ENCODE assay signal across 10 cellular contexts in genomic region chrX:154717824-154718223, GRCh38. TPM values are rescaled to one million over a fixed set of nuclear protein-coding genes. Genes with fewer than 3 reads are reported as not detected.
DNase-seq lines count a peak whose midpoint lies in the region; ATAC-seq and TF ChIP-seq lines count a peak whose summit lies in the region.
"Had no signal": no experiment of that assay in that cellular context is flagged by ENCODE, and none has a peak within 500 bp of the region (broad histone marks: within the 10 kb centered on the region; RNA-seq: fewer than 3 reads in every experiment).

No MANE protein-coding gene starts in this region.

- no peak overlapping the region for H2AFZ ChIP-seq in osteoblast (ENCODE audit: low read length)

- no peaks in the 10 kb centered on the region for H3K27me3 ChIP-seq in osteoblast (ENCODE audit: insufficient read depth, low read length)

- H3K4me2 ChIP-seq in osteoblast (ENCODE audit: insufficient read depth, low read length), result no peak overlapping the region

- no peaks in the 10 kb centered on the region for H4K20me1 ChIP-seq in osteoblast (ENCODE audit: insufficient read depth, low read length)

- no peak overlapping the region for H3K4me3 ChIP-seq in osteoblast (ENCODE audit: insufficient read depth, low read length)

- peak; percentile 12 for TF ChIP-seq CTCF in osteoblast (IDR thresholded peaks at IDR 0.05; ENCODE audit: extremely low read depth, low read depth, low read length)

- peaks cover 26% of the 10 kb centered on the region for H3K4me1 ChIP-seq in osteoblast (ENCODE audit: insufficient read depth, low read length)

- no peak overlapping the region for H3K27ac ChIP-seq in osteoblast (ENCODE audit: low read depth, low read length)
- no peak overlapping the region for H3K27ac ChIP-seq in caudate nucleus (ENCODE audit: low read depth, low read length)
- H3K27ac ChIP-seq: 22Rv1 had no signal

- peaks cover 2% of the 10 kb centered on the region for H3K9me3 ChIP-seq in osteoblast (ENCODE audit: low read depth, low read length)

- no peaks in the 10 kb centered on the region for H3K79me2 ChIP-seq in osteoblast (ENCODE audit: insufficient read depth, low read length)

- DNase-seq in NCI-H1417 (lab: John Stamatoyannopoulos, UW) (peak in 2 of 3 experiments; percentile 9 to 80), NCI-H1417 treated with DMSO at 0.1 percent for 48 hours (lab: John Stamatoyannopoulos, UW) (no peak), NCI-H526 (lab: John Stamatoyannopoulos, UW) (peak; percentile 68 to 85), astrocyte of the hippocampus (ENCODE audit: low read depth, low spot score) (peak; percentile 67), osteoblast (ENCODE audit: insufficient read length, low spot score, missing footprints) (peak; percentile 81), caudate nucleus (lab: John Stamatoyannopoulos, UW) (no peak), left lobe of liver (ENCODE audit: low spot score) (no peak)

- ATAC-seq in HG03521 (IDR thresholded peaks at IDR 0.05; ENCODE audit: unreplicated experiment) (no peak), left lobe of liver (no peak)
- ATAC-seq: HCT116 had no signal

- H3K36me3 ChIP-seq in osteoblast (ENCODE audit: insufficient read depth, low read length), result no peaks in the 10 kb centered on the region

RNA-seq across cellular contexts. Expression of gene GAB3, which starts 33.1 kb away (rescaled TPM):
- total RNA-seq in osteoblast (3.2 and 6.9 TPM in 2 replicates), left lobe of liver (0.73 TPM)

RNA-seq across cellular contexts. Expression of gene DKC1, which starts 44.8 kb away (rescaled TPM):
- total RNA-seq in osteoblast (30.8 and 31.8 TPM in 2 replicates), left lobe of liver (9.6 TPM)

Comparison
In these comparisons a context has a peak if more than half of its experiments do, and no peak if none do; other contexts are left out.
1. DNase-seq: peak in NCI-H1417 (2 of 3), NCI-H526 (2 of 2), astrocyte of the hippocampus (single experiment) and osteoblast (single experiment); none in NCI-H1417 treated with DMSO at 0.1 percent for 48 hours (single experiment), caudate nucleus (0 of 61) and left lobe of liver (single experiment).